In genomic region chr16:81478876-81479496, GRCh38 we compare ENCODE assay signal across 8 cellular contexts. TPM values are rescaled to one million over a fixed set of nuclear protein-coding genes. Genes with fewer than 3 reads are reported as not detected.
DNase-seq lines count a peak whose midpoint lies in the region; ATAC-seq, FAIRE-seq and TF ChIP-seq lines count a peak whose summit lies in the region.

No MANE protein-coding gene starts in this region.

- TF ChIP-seq CTCF in GM20000 (IDR thresholded peaks at IDR 0.05; ENCODE audit: extremely low read depth, missing control alignments) (no peak), IMR-90 (conservative IDR thresholded peaks at IDR 0.05; ENCODE audit: low read depth, low read length) (no peak), endothelial cell of umbilical vein (IDR thresholded peaks at IDR 0.05; ENCODE audit: extremely low read depth in 1 of 2, insufficient read depth in 1 of 2, low read depth in 1 of 2, low read length in 2 of 2) (no peak), suprapubic skin (IDR thresholded peaks at IDR 0.05) (no peak)

- H4K5ac ChIP-seq in IMR-90 (ENCODE audit: low read depth, low read length), result no peak overlapping the region

- H3K27me3 Mint-ChIP-seq in CD4-positive, alpha-beta memory T cell, result no peaks in the 10 kb centered on the region

- H3K79me2 ChIP-seq in endothelial cell of umbilical vein (ENCODE audit: control insufficient read depth, insufficient read depth, low read length), result peaks cover 67% of the 10 kb centered on the region

- BruUV-seq in IMR-90 (replicated peaks; lab: Mats Ljungman, UMichigan) (no TSS peak), endothelial cell of umbilical vein (replicated peaks; lab: Mats Ljungman, UMichigan) (no TSS peak)

- H2AK5ac ChIP-seq in IMR-90 (ENCODE audit: low read depth, low read length), result no peak overlapping the region

- H3K4me2 ChIP-seq in IMR-90 (ENCODE audit: low read depth, low read length) (no peak overlapping the region), endothelial cell of umbilical vein (ENCODE audit: insufficient read depth, low read length) (peak overlapping the region; percentile 61)

- no peak overlapping the region for H3K9ac ChIP-seq in IMR-90 (ENCODE audit: low read depth, low read length)
- no peak overlapping the region for H3K9ac ChIP-seq in endothelial cell of umbilical vein (replicated peaks; ENCODE audit: extremely low read depth, insufficient read depth, low read length)

- TF ChIP-seq RAD21 in IMR-90 (IDR thresholded peaks at IDR 0.05; ENCODE audit: low read length), result no peak

- TF ChIP-seq POLR2A in IMR-90 (IDR thresholded peaks at IDR 0.05; ENCODE audit: low read depth, low read length), result no peak
- no peak for TF ChIP-seq POLR2A in endothelial cell of umbilical vein (IDR thresholded peaks at IDR 0.05; ENCODE audit: low read depth, low read length)
- no peak for TF ChIP-seq POLR2A in suprapubic skin (IDR thresholded peaks at IDR 0.05)

- no peak overlapping the region for H3K56ac ChIP-seq in IMR-90 (ENCODE audit: extremely low read depth, insufficient read depth, low read length)

- DNase-seq in CD4-positive, alpha-beta memory T cell, result no peak
- peak; percentile 83 for DNase-seq in GM20000 (ENCODE audit: low spot score)
- DNase-seq in IMR-90, result no peak
- peak; percentile 90 for DNase-seq in endothelial cell of umbilical vein (ENCODE audit: low read depth, low spot score)
- peak; percentile 61 for DNase-seq in small intestine
- DNase-seq in suprapubic skin (ENCODE audit: low spot score in 2 of 2), result no peak
- DNase-seq in stimulated activated CD4-positive, alpha-beta T cell treated with anti-CD3 and anti-CD28 coated beads, Interleukin-2, amount 100 ng/mL, for 24 hours, result no peak
- no peak for DNase-seq in NCI-H82 (lab: John Stamatoyannopoulos, UW)

- H3K4me1 ChIP-seq in CD4-positive, alpha-beta memory T cell (ENCODE audit: insufficient read depth, low read length), result peaks cover 53% of the 10 kb centered on the region
- H3K4me1 ChIP-seq in IMR-90 (ENCODE audit: control insufficient read depth, insufficient read depth, low read length) (peaks cover 23% of the 10 kb centered on the region), endothelial cell of umbilical vein (ENCODE audit: control insufficient read depth, extremely low read depth, insufficient read depth, low read length) (peaks cover 43% of the 10 kb centered on the region), small intestine (ENCODE audit: control insufficient read depth in 2 of 2, insufficient read depth in 1 of 2, low read depth in 1 of 2, low read length in 1 of 2) (peaks cover 13 to 44% of the 10 kb centered on the region in 2 donors), suprapubic skin (peaks cover 41% of the 10 kb centered on the region)

- in situ Hi-C loops in IMR-90 (cut with MboI; ENCODE audit: low sequenced_read_pairs), result no loop called here

- no peaks in the 10 kb centered on the region for H3K36me3 ChIP-seq in CD4-positive, alpha-beta memory T cell (ENCODE audit: insufficient read depth, low read length)
- H3K36me3 ChIP-seq in IMR-90 (ENCODE audit: control insufficient read depth, insufficient read depth, low read length), result no peaks in the 10 kb centered on the region
- peaks cover 0 to 2% of the 10 kb centered on the region in 2 experiments for H3K36me3 ChIP-seq in endothelial cell of umbilical vein (ENCODE audit: control insufficient read depth in 2 of 2, extremely low read depth in 1 of 2, insufficient read depth in 2 of 2, low read length in 2 of 2)
- no peaks in the 10 kb centered on the region for H3K36me3 ChIP-seq in small intestine (ENCODE audit: control insufficient read depth in 2 of 2, insufficient read depth in 2 of 2, low read length in 2 of 2)
- peaks cover 7% of the 10 kb centered on the region for H3K36me3 ChIP-seq in suprapubic skin

- POLR2A ChIA-PET in CD4-positive, alpha-beta memory T cell (lab: Charles Lee; ENCODE audit: partially characterized antibody), result interaction anchor here (0.9 to 2.2 kb wide), 3 partner anchors 9 to 43 kb away, joined by 4 to 7 read pairs (median 5); no protein-coding TSS in a partner anchor
- POLR2A ChIA-PET in IMR-90 (lab: Charles Lee; ENCODE audit: unreplicated experiment), result no interaction called here
- POLR2A ChIA-PET in endothelial cell of umbilical vein (lab: Charles Lee), result interaction anchor here (1.1 kb wide), 1 partner anchor 14 kb away, joined by 3 read pairs; no protein-coding TSS in a partner anchor

- H3K4me1 Mint-ChIP-seq in CD4-positive, alpha-beta memory T cell, result peaks cover 43 to 79% (median 67%) of the 10 kb centered on the region in 4 donors

- dilution Hi-C loops in IMR-90 (cut with HindIII; ENCODE audit: low sequenced_read_pairs, unreplicated experiment), result no loop called here
- dilution Hi-C loops in endothelial cell of umbilical vein (cut with MboI; ENCODE audit: extremely low pct_ligation_motif_present, low sequenced_read_pairs), result no loop called here

- no peak overlapping the region for H2BK15ac ChIP-seq in IMR-90 (ENCODE audit: low read depth, low read length)

- no peak overlapping the region for H2BK5ac ChIP-seq in IMR-90 (ENCODE audit: low read depth, low read length, poor library complexity, severe bottlenecking)

- H3K9me3 Mint-ChIP-seq in CD4-positive, alpha-beta memory T cell, result peaks cover 0 to 6% (median 0%) of the 10 kb centered on the region in 8 donors

- H3K27ac ChIP-seq in CD4-positive, alpha-beta memory T cell (ENCODE audit: low read depth, low read length), result no peak overlapping the region
- H3K27ac ChIP-seq in IMR-90 (ENCODE audit: insufficient read depth, low read length) (no peak overlapping the region), endothelial cell of umbilical vein (ENCODE audit: insufficient read depth, low read depth, low read length) (peak overlapping the region; percentile 44), small intestine (ENCODE audit: low read depth in 1 of 2, low read length in 1 of 2) (peak overlapping the region; percentile 45 to 76), suprapubic skin (no peak overlapping the region)

- intact Hi-C loops in CD4-positive, alpha-beta memory T cell (cut with micrococcal nuclease), result no loop called here
- intact Hi-C loops in IMR-90 (cut with micrococcal nuclease), result no loop called here
- intact Hi-C loops in endothelial cell of umbilical vein (cut with micrococcal nuclease), result loop anchor here (2.0 kb wide), 1 partner anchor 14 kb away; no protein-coding TSS in a partner anchor

- H3K9me1 ChIP-seq in IMR-90 (ENCODE audit: insufficient read depth, low read length) (peaks cover 27% of the 10 kb centered on the region), endothelial cell of umbilical vein (replicated peaks; ENCODE audit: control insufficient read depth, extremely low read depth, insufficient read depth, low read length) (no peaks in the 10 kb centered on the region)

- peaks cover 11 to 15% of the 10 kb centered on the region in 2 donors for H3K36me3 Mint-ChIP-seq in CD4-positive, alpha-beta memory T cell

- H3K23ac ChIP-seq in IMR-90 (ENCODE audit: low read depth, low read length), result no peak overlapping the region

- FAIRE-seq in endothelial cell of umbilical vein (lab: Jason Lieb, UNC) (peak; percentile 92), small intestine (lab: Jason Lieb, UNC) (no peak)

- H3K4ac ChIP-seq in IMR-90 (ENCODE audit: low read depth, low read length), result no peak overlapping the region

- CTCF ChIA-PET in CD4-positive, alpha-beta memory T cell (lab: Charles Lee; ENCODE audit: partially characterized antibody), result interaction anchor here (0.9 kb wide), 1 partner anchor 8 kb away, joined by 3 read pairs; no protein-coding TSS in a partner anchor
- CTCF ChIA-PET in IMR-90 (lab: Yijun Ruan, JAX) (no interaction called here), endothelial cell of umbilical vein (lab: Charles Lee) (interaction anchor here (0.9 to 1.4 kb wide), 6 partner anchors 9 to 75 kb away, joined by 3 to 5 read pairs (median 3); partner anchors contain the start of gene CMIP)

- no peak overlapping the region for H2BK20ac ChIP-seq in IMR-90 (ENCODE audit: low read depth, low read length)

- WGBS in IMR-90 (ENCODE audit: extremely low coverage in 2 of 2, insufficient read length in 1 of 2), 2 experiments, result 77% methylated on average over 10 of the region's 13 CpGs; no CpG with 5 or more reads in 1 of the 2 experiments
- WGBS in small intestine, 3 donors, result 46 to 61% (median 59%) methylated on average over 13 of the region's 13 CpGs
- 77% methylated on average over 12 of the region's 13 CpGs for WGBS in suprapubic skin

- peak overlapping the region in 6 of 7 donors; percentile 32 to 87 (median 76) for H3K27ac Mint-ChIP-seq in CD4-positive, alpha-beta memory T cell

- H4K91ac ChIP-seq in IMR-90 (ENCODE audit: insufficient read depth, low read depth, low read length), result no peak overlapping the region

- no peaks in the 10 kb centered on the region for H3K9me3 ChIP-seq in CD4-positive, alpha-beta memory T cell (ENCODE audit: control insufficient read depth in 1 of 2, low read length in 2 of 2)
- H3K9me3 ChIP-seq in IMR-90 (ENCODE audit: control insufficient read depth, insufficient read depth, low read length), result no peaks in the 10 kb centered on the region
- no peaks in the 10 kb centered on the region for H3K9me3 ChIP-seq in endothelial cell of umbilical vein (replicated peaks; ENCODE audit: control insufficient read depth, insufficient read depth, low read length)
- no peaks in the 10 kb centered on the region for H3K9me3 ChIP-seq in small intestine (ENCODE audit: control insufficient read depth, low read depth)
- no peaks in the 10 kb centered on the region for H3K9me3 ChIP-seq in suprapubic skin

- H3K4me3 ChIP-seq in CD4-positive, alpha-beta memory T cell (ENCODE audit: low read length in 2 of 2), result no peak overlapping the region
- H3K4me3 ChIP-seq in IMR-90 (ENCODE audit: insufficient read depth, low read depth, low read length) (no peak overlapping the region), endothelial cell of umbilical vein (replicated peaks in 1 of 3; ENCODE audit: insufficient read depth in 1 of 3, low read depth in 1 of 3, low read length in 3 of 3) (peak overlapping the region in 1 of 3 experiments; percentile 4), small intestine (ENCODE audit: low read depth in 1 of 2, low read length in 2 of 2) (peak overlapping the region in 1 of 2 donors; percentile 14), suprapubic skin (no peak overlapping the region)

- H2AFZ ChIP-seq in IMR-90 (replicated peaks; ENCODE audit: low read length, poor library complexity) (no peak overlapping the region), endothelial cell of umbilical vein (ENCODE audit: low read depth, low read length) (no peak overlapping the region)

- no peak for TF ChIP-seq EP300 in suprapubic skin (IDR thresholded peaks at IDR 0.05)

- H4K20me1 ChIP-seq in IMR-90 (ENCODE audit: insufficient read depth, low read length) (peaks cover 63% of the 10 kb centered on the region), endothelial cell of umbilical vein (replicated peaks; ENCODE audit: control insufficient read depth, extremely low read depth, insufficient read depth, low read length) (no peaks in the 10 kb centered on the region)

- peaks cover 46 to 77% of the 10 kb centered on the region in 2 experiments for H3K79me1 ChIP-seq in IMR-90 (ENCODE audit: low read depth in 1 of 2, low read length in 2 of 2)

- H3K27me3 ChIP-seq in CD4-positive, alpha-beta memory T cell (ENCODE audit: insufficient read depth, low read length), result no peaks in the 10 kb centered on the region
- H3K27me3 ChIP-seq in IMR-90 (ENCODE audit: control insufficient read depth, insufficient read depth, low read length), result no peaks in the 10 kb centered on the region
- no peaks in the 10 kb centered on the region for H3K27me3 ChIP-seq in endothelial cell of umbilical vein (ENCODE audit: control insufficient read depth in 2 of 2, insufficient read depth in 2 of 2, low read length in 2 of 2)
- no peaks in the 10 kb centered on the region for H3K27me3 ChIP-seq in small intestine (ENCODE audit: control insufficient read depth in 2 of 2, insufficient read depth in 2 of 2, low read length in 2 of 2)
- no peaks in the 10 kb centered on the region for H3K27me3 ChIP-seq in suprapubic skin

- no peak for ATAC-seq in IMR-90 (ENCODE audit: low read depth)

- no peak overlapping the region for H3K14ac ChIP-seq in IMR-90 (replicated peaks; ENCODE audit: low read depth, low read length)

- no peak overlapping the region for H2AK9ac ChIP-seq in IMR-90 (replicated peaks; ENCODE audit: low read depth, low read length, poor library complexity)

- H3K18ac ChIP-seq in IMR-90 (ENCODE audit: low read depth, low read length), result no peak overlapping the region

- H2BK120ac ChIP-seq in IMR-90 (ENCODE audit: low read depth, low read length), result no peak overlapping the region

- peak overlapping the region in 6 of 8 donors; percentile 39 to 70 (median 54) for H3K4me3 Mint-ChIP-seq in CD4-positive, alpha-beta memory T cell

- no peak overlapping the region for H4K8ac ChIP-seq in IMR-90 (ENCODE audit: low read depth in 2 of 2, low read length in 2 of 2)

RNA-seq across cellular contexts. Expression of gene CMIP, which starts 34.4 kb away (rescaled TPM):
- 10 to 100 TPM; 33.2 to 36.4 TPM for total RNA-seq in CD4-positive, alpha-beta memory T cell
- under 1 TPM in 1 of 2 donors, not detected in 1; 0.84 TPM for polyA plus RNA-seq in CD4-positive, alpha-beta memory T cell
- 3.2 and 3.9 TPM in 2 replicates for total RNA-seq in IMR-90 (2012; rRNA removed)
- polyA plus RNA-seq in IMR-90 (2012; rRNA removed), result 10.2 and 11.6 TPM in 2 replicates
- polyA plus RNA-seq in IMR-90 (2012; cell fraction: cytosol; rRNA removed), result 9.7 and 13.7 TPM in 2 replicates
- 12.7 and 18.3 TPM in 2 replicates for polyA plus RNA-seq in IMR-90 (2012; cell fraction: nucleus; rRNA removed; ENCODE audit: low replicate concordance)
- 82.4 and 101 TPM in 2 replicates for total RNA-seq in endothelial cell of umbilical vein
- 23.6 and 29.0 TPM in 2 replicates for polyA plus RNA-seq in endothelial cell of umbilical vein
- 31.1 and 32.0 TPM in 2 replicates for polyA plus RNA-seq in endothelial cell of umbilical vein (2011; cell fraction: cytosol; rRNA removed)
- 55.1 and 76.2 TPM in 2 replicates for polyA plus RNA-seq in endothelial cell of umbilical vein (2011; cell fraction: nucleus; rRNA removed)
- 43.0 and 55.4 TPM in 2 replicates for polyA plus RNA-seq in endothelial cell of umbilical vein (2012)
- polyA minus RNA-seq in endothelial cell of umbilical vein, result 81.6 and 92.9 TPM in 2 replicates
- 15.4 TPM for polyA minus RNA-seq in endothelial cell of umbilical vein (2011; cell fraction: cytosol; rRNA and poly(A)+ RNA removed)
- 99.8 and 106 TPM in 2 replicates for polyA minus RNA-seq in endothelial cell of umbilical vein (2011; cell fraction: nucleus; rRNA and poly(A)+ RNA removed)
- polyA plus RNA-seq in small intestine, result 10 to 100 TPM; 43.8 to 74.7 (median 43.9) TPM
- total RNA-seq in suprapubic skin, result 10 to 100 TPM; 63.9 to 89.9 (median 70.0) TPM

Comparison
In these comparisons a context has a peak if more than half of its experiments do, and no peak if none do; other contexts are left out.
1. DNase-seq: peak in GM20000 (single experiment), endothelial cell of umbilical vein (single experiment) and small intestine (single experiment); none in CD4-positive, alpha-beta memory T cell (0 of 5), IMR-90 (single experiment), suprapubic skin (0 of 2), stimulated activated CD4-positive, alpha-beta T cell treated with anti-CD3 and anti-CD28 coated beads, Interleukin-2, amount 100 ng/mL, for 24 hours (0 of 2) and NCI-H82 (single experiment).
2. H3K27ac ChIP-seq: peak in endothelial cell of umbilical vein (single experiment) and small intestine (2 of 2); none in CD4-positive, alpha-beta memory T cell (single experiment), IMR-90 (single experiment) and suprapubic skin (single experiment).